18 cellular contexts compared by ENCODE assay signal in the genomic region with DNA sequence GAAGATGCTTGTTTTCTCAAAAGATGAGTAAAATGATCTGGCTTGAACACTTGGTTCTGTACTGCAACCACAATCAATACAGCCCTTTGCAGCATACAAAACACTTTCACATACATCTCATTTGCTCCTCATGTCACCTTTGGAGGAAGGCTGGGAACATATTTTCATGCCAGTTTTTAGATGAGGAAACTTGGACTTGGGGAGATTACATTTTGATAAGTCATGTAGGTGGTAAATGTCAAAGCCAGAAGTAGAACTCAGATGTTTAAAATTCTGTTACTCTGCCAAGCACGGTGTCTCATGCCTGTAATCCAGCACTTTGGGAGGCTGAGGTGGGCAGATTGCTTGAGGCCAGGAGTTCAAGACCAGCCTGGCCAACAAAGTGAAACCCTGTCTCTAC.
DNase-seq lines count a peak whose midpoint lies in the region; ATAC-seq, FAIRE-seq and TF ChIP-seq lines count a peak whose summit lies in the region.
"Had no signal": no experiment of that assay in that cellular context is flagged by ENCODE, and none has a peak within 500 bp of the region (broad histone marks: within the 10 kb centered on the region; RNA-seq: fewer than 3 reads in every experiment).

No MANE protein-coding gene starts in this region.

- H3K4me2 ChIP-seq in astrocyte (ENCODE audit: low read length), result no peak overlapping the region

- H4K20me1 ChIP-seq in astrocyte (ENCODE audit: insufficient read depth, low read length), result no peaks in the 10 kb centered on the region

- no peak for TF ChIP-seq CTCF in astrocyte (IDR thresholded peaks at IDR 0.05; ENCODE audit: insufficient read depth, low read depth, low read length)
- no peak for TF ChIP-seq CTCF in heart right ventricle (IDR thresholded peaks at IDR 0.05)

- H3K4me3 Mint-ChIP-seq in astrocyte (ENCODE audit: unreplicated experiment) (no peak overlapping the region), T-cell (no peak overlapping the region)
- H3K4me3 Mint-ChIP-seq: nephron progenitor cell; stimulated activated naive CD8-positive, alpha-beta T cell treated with anti-CD3 and anti-CD28 coated beads, Interleukin-15, Interleukin-2, amounts not matched to agents 100 ng/mL and 50 ng/mL, for 24 hours had no signal

- ATAC-seq in HG02588 (IDR thresholded peaks at IDR 0.05; ENCODE audit: unreplicated experiment) (no peak), T-cell (replicated peaks in 1 of 4) (no peak), heart right ventricle (no peak)

- H3K9ac ChIP-seq in astrocyte (ENCODE audit: low read length), result peak overlapping the region; percentile 55
- H3K9ac ChIP-seq in muscle layer of colon (ENCODE audit: low read length), result no peak overlapping the region

- intact Hi-C loops in heart right ventricle (cut with DNase I), result loop anchor here in 4 of 10 donors (5.0 to 10.0 kb wide), 3 partner anchors 47 to 185 kb away; partner anchors contain the start of gene MICAL2 (in 3 of the 4)

- WGBS in heart right ventricle, 2 donors, result 43 to 83% methylated on average over 1 of the region's 1 CpG

- H3K4me3 ChIP-seq in astrocyte (ENCODE audit: insufficient read depth, low read depth, low read length) (no peak overlapping the region), muscle layer of colon (ENCODE audit: low read depth in 1 of 2, low read length in 2 of 2) (no peak overlapping the region), heart right ventricle (no peak overlapping the region)
- H3K4me3 ChIP-seq: lung had no signal

- H3K36me3 Mint-ChIP-seq in astrocyte (ENCODE audit: low read depth, unreplicated experiment), result peaks cover 69% of the 10 kb centered on the region
- H3K36me3 Mint-ChIP-seq in T-cell, result peaks cover 41% of the 10 kb centered on the region

- peaks cover 41% of the 10 kb centered on the region for H3K4me1 Mint-ChIP-seq in astrocyte (ENCODE audit: low read depth, unreplicated experiment)
- peaks cover 15 to 24% (median 17%) of the 10 kb centered on the region in 3 donors for H3K4me1 Mint-ChIP-seq in T-cell

- H3K79me2 ChIP-seq in astrocyte (ENCODE audit: insufficient read depth, low read length), result peaks cover 18% of the 10 kb centered on the region

- FAIRE-seq in astrocyte (lab: Jason Lieb, UNC), result no peak
- FAIRE-seq: colon, H54 had no signal

- no peaks in the 10 kb centered on the region for H3K27me3 Mint-ChIP-seq in astrocyte (ENCODE audit: low read depth, unreplicated experiment)
- H3K27me3 Mint-ChIP-seq in T-cell, result no peaks in the 10 kb centered on the region
- H3K27me3 Mint-ChIP-seq: stimulated activated naive CD8-positive, alpha-beta T cell treated with anti-CD3 and anti-CD28 coated beads, Interleukin-15, Interleukin-2, amounts not matched to agents 100 ng/mL and 50 ng/mL, for 24 hours had no signal

- H3K9me3 ChIP-seq in astrocyte (ENCODE audit: insufficient read depth, low read depth, low read length) (no peaks in the 10 kb centered on the region), muscle layer of colon (ENCODE audit: low read length) (no peaks in the 10 kb centered on the region), heart right ventricle (no peaks in the 10 kb centered on the region)

- H3K27ac Mint-ChIP-seq in astrocyte (ENCODE audit: unreplicated experiment) (peak overlapping the region; percentile 96), T-cell (peak overlapping the region in 1 of 2 donors; percentile 3)
- H3K27ac Mint-ChIP-seq: nephron progenitor cell; stimulated activated naive CD8-positive, alpha-beta T cell treated with anti-CD3 and anti-CD28 coated beads, Interleukin-15, Interleukin-2, amounts not matched to agents 100 ng/mL and 50 ng/mL, for 24 hours had no signal

- CTCF ChIA-PET in T-cell (lab: Charles Lee), result no interaction called here

- DNase-seq in A172 (ENCODE audit: low spot score) (peak; percentile 57), HT1080 (ENCODE audit: low read depth) (peak; percentile 38), astrocyte (ENCODE audit: low read depth) (peak; percentile 53), T-cell (no peak), COLO668 (lab: John Stamatoyannopoulos, UW; ENCODE audit: unreplicated experiment) (no peak), heart right ventricle (no peak)
- DNase-seq: activated CD4-positive, alpha-beta T cell treated with anti-CD3 and anti-CD28 coated beads, Interleukin-2, amount 50 U/mL, for 48 hours; erythroblast; NCI-H146; nephron progenitor cell; Right ventricle myocardium superior; stimulated activated CD4-positive, alpha-beta T cell treated with anti-CD3 and anti-CD28 coated beads, Interleukin-15, amount 100 ng/mL, for 24 hours had no signal

- H3K9me3 Mint-ChIP-seq in astrocyte (ENCODE audit: unreplicated experiment) (no peaks in the 10 kb centered on the region), T-cell (no peaks in the 10 kb centered on the region)
- H3K9me3 Mint-ChIP-seq: nephron progenitor cell; stimulated activated naive CD8-positive, alpha-beta T cell treated with anti-CD3 and anti-CD28 coated beads, Interleukin-15, Interleukin-2, amounts not matched to agents 100 ng/mL and 50 ng/mL, for 24 hours had no signal

- peak overlapping the region; percentile 97 for H3K27ac ChIP-seq in astrocyte (ENCODE audit: low read depth, low read length)
- peak overlapping the region; percentile 36 for H3K27ac ChIP-seq in muscle layer of colon (ENCODE audit: low read depth, low read length)
- H3K27ac ChIP-seq in heart right ventricle, result no peak overlapping the region

- POLR2A ChIA-PET in T-cell (lab: Charles Lee), result no interaction called here

- H3K27me3 ChIP-seq in astrocyte (ENCODE audit: insufficient read depth, low read length) (no peaks in the 10 kb centered on the region), muscle layer of colon (ENCODE audit: control insufficient read depth in 1 of 2, insufficient read depth in 2 of 2, low read length in 2 of 2) (no peaks in the 10 kb centered on the region), heart right ventricle (no peaks in the 10 kb centered on the region)

- H3K4me1 ChIP-seq in astrocyte (ENCODE audit: insufficient read depth, low read length), result peaks cover 41% of the 10 kb centered on the region
- H3K4me1 ChIP-seq in muscle layer of colon (ENCODE audit: insufficient read depth, low read length), result peaks cover 37% of the 10 kb centered on the region
- H3K4me1 ChIP-seq in heart right ventricle, result peaks cover 6 to 45% (median 21%) of the 10 kb centered on the region in 9 donors

- H3K36me3 ChIP-seq in astrocyte (ENCODE audit: insufficient read depth, low read length) (peaks cover 82% of the 10 kb centered on the region), muscle layer of colon (ENCODE audit: insufficient read depth, low read length) (peaks cover 47% of the 10 kb centered on the region), heart right ventricle (peaks cover 0 to 81% (median 30%) of the 10 kb centered on the region in 9 donors)

- H2AFZ ChIP-seq in astrocyte (ENCODE audit: low read depth, low read length), result no peak overlapping the region

Comparison
In these comparisons a context has a peak if more than half of its experiments do, and no peak if none do; other contexts are left out.
1. DNase-seq: peak in A172 (single experiment), HT1080 (single experiment) and astrocyte (single experiment); none in T-cell (0 of 34), COLO668 (single experiment) and heart right ventricle (0 of 2).
2. H3K27ac ChIP-seq: peak in astrocyte (single experiment) and muscle layer of colon (single experiment); none in heart right ventricle (0 of 10).